In genomic region chr9:87613265-87614111, GRCh38 we compare ENCODE assay signal across 1 cellular context.
A peak's percentile ranks its signal among the peaks of the same experiment; 100 is the strongest.
TF ChIP-seq lines count a peak whose summit lies in the region.

No MANE protein-coding gene starts in this region.

TF ChIP-seq in HepG2, 621 proteins besides CTCF, POLR2A, EP300 and RAD21 (continued from another document and continues in another):
- no peak for TF ChIP-seq ZFP91 (CRISPR knock-in tag; IDR thresholded peaks at IDR 0.05; ENCODE audit: borderline replicate concordance)
- no peak for TF ChIP-seq ZNF343 (CRISPR knock-in tag; IDR thresholded peaks at IDR 0.05)
- TF ChIP-seq TFE3 (CRISPR knock-in tag; IDR thresholded peaks at IDR 0.05), result no peak
- TF ChIP-seq ZNF775 (CRISPR knock-in tag; IDR thresholded peaks at IDR 0.05; ENCODE audit: borderline replicate concordance), result no peak
- no peak for TF ChIP-seq TERF1 (CRISPR knock-in tag; IDR thresholded peaks at IDR 0.05)
- TF ChIP-seq FOXO4 (CRISPR knock-in tag; conservative IDR thresholded peaks at IDR 0.05), result no peak
- no peak for TF ChIP-seq HBP1 (CRISPR knock-in tag; IDR thresholded peaks at IDR 0.05; ENCODE audit: low read depth)
- no peak for TF ChIP-seq THAP9 (CRISPR knock-in tag; IDR thresholded peaks at IDR 0.05; ENCODE audit: borderline replicate concordance)
- no peak for TF ChIP-seq ZFP37 (CRISPR knock-in tag; IDR thresholded peaks at IDR 0.05; ENCODE audit: borderline replicate concordance)
- 0 out of 2 replicates have a peak, but pooled peaks have one; percentile 26 for TF ChIP-seq ZSCAN9 (CRISPR knock-in tag; IDR thresholded peaks at IDR 0.05; ENCODE audit: borderline replicate concordance)
- TF ChIP-seq HMGA1 (CRISPR knock-in tag; conservative IDR thresholded peaks at IDR 0.05), result no peak
- TF ChIP-seq KAT8 (CRISPR knock-in tag; IDR thresholded peaks at IDR 0.05), result peak; percentile 21; the same call in 1 of the 2 replicates
- no peak for TF ChIP-seq KLF13 (CRISPR knock-in tag; IDR thresholded peaks at IDR 0.05)
- TF ChIP-seq ZNF761 (CRISPR knock-in tag; conservative IDR thresholded peaks at IDR 0.05), result no peak
- no peak for TF ChIP-seq ZNF225 (CRISPR knock-in tag; IDR thresholded peaks at IDR 0.05)
- TF ChIP-seq PBX3 (CRISPR knock-in tag; IDR thresholded peaks at IDR 0.05; ENCODE audit: borderline replicate concordance), result no peak
- peak; percentile 22; the same call in 1 of the 2 replicates for TF ChIP-seq NR2C2 (CRISPR knock-in tag; IDR thresholded peaks at IDR 0.05; ENCODE audit: borderline replicate concordance)
- TF ChIP-seq ZNF737 (CRISPR knock-in tag; IDR thresholded peaks at IDR 0.05; ENCODE audit: borderline replicate concordance), result no peak
- TF ChIP-seq ZNF788 (CRISPR knock-in tag; IDR thresholded peaks at IDR 0.05; ENCODE audit: borderline replicate concordance), result no peak
- no peak for TF ChIP-seq HMGXB3 (CRISPR knock-in tag; IDR thresholded peaks at IDR 0.05; ENCODE audit: borderline replicate concordance)
- TF ChIP-seq BRCA1 (CRISPR knock-in tag; IDR thresholded peaks at IDR 0.05), result no peak
- no peak for TF ChIP-seq SYNCRIP (IDR thresholded peaks at IDR 0.05; ENCODE audit: insufficient read depth, low read depth, low read length)
- TF ChIP-seq TAF15 (IDR thresholded peaks at IDR 0.05; ENCODE audit: low read depth, low read length, poor library complexity, severe bottlenecking), result no peak
- no peak for TF ChIP-seq ZNF674 (CRISPR knock-in tag; IDR thresholded peaks at IDR 0.05; ENCODE audit: low read depth)
- TF ChIP-seq MLLT10 (CRISPR knock-in tag; IDR thresholded peaks at IDR 0.05), result no peak
- TF ChIP-seq KAT2B (IDR thresholded peaks at IDR 0.05; ENCODE audit: borderline replicate concordance, low read depth, low read length), result no peak
- TF ChIP-seq DR1 (CRISPR knock-in tag; IDR thresholded peaks at IDR 0.05), result no peak
- TF ChIP-seq SMYD3 (CRISPR knock-in tag; IDR thresholded peaks at IDR 0.05), result no peak; the same call in 1 of the 2 replicates
- TF ChIP-seq PITX1 (CRISPR knock-in tag; IDR thresholded peaks at IDR 0.05), result peak; percentile 87
- TF ChIP-seq SIX4 (CRISPR knock-in tag; IDR thresholded peaks at IDR 0.05), result no peak
- peak; percentile 67; the same call in 1 of the 2 replicates for TF ChIP-seq RCOR2 (CRISPR knock-in tag; IDR thresholded peaks at IDR 0.05)
- peak; percentile 29; the same call in 1 of the 2 replicates for TF ChIP-seq HNF4G (IDR thresholded peaks at IDR 0.05; ENCODE audit: borderline replicate concordance, low read depth, low read length)
- no peak for TF ChIP-seq HNF4G (CRISPR knock-in tag; IDR thresholded peaks at IDR 0.05; ENCODE audit: borderline replicate concordance, low read depth)
- TF ChIP-seq STAT5B (CRISPR knock-in tag; IDR thresholded peaks at IDR 0.05), result no peak
- TF ChIP-seq CREB3 (CRISPR knock-in tag; IDR thresholded peaks at IDR 0.05), result no peak
- TF ChIP-seq SOX6 (IDR thresholded peaks at IDR 0.05), result no peak
- TF ChIP-seq SOX6 (CRISPR knock-in tag; IDR thresholded peaks at IDR 0.05), result peak; percentile 85
- no peak for TF ChIP-seq SIX1 (CRISPR knock-in tag; IDR thresholded peaks at IDR 0.05; ENCODE audit: borderline replicate concordance)
- TF ChIP-seq HOXA5 (CRISPR knock-in tag; IDR thresholded peaks at IDR 0.05), result no peak
- TF ChIP-seq RAD51 (IDR thresholded peaks at IDR 0.05; ENCODE audit: borderline replicate concordance), result no peak
- no peak for TF ChIP-seq CAMTA2 (CRISPR knock-in tag; IDR thresholded peaks at IDR 0.05; ENCODE audit: borderline replicate concordance)
- TF ChIP-seq MAF1 (CRISPR knock-in tag; IDR thresholded peaks at IDR 0.05; ENCODE audit: borderline replicate concordance), result no peak
- TF ChIP-seq ZNF44 (CRISPR knock-in tag; IDR thresholded peaks at IDR 0.05), result no peak
- TF ChIP-seq NPAS2 (CRISPR knock-in tag; IDR thresholded peaks at IDR 0.05; ENCODE audit: borderline replicate concordance), result no peak
- TF ChIP-seq PHF20 (CRISPR knock-in tag; IDR thresholded peaks at IDR 0.05), result no peak
- TF ChIP-seq ARID3A (IDR thresholded peaks at IDR 0.05; ENCODE audit: low read depth, low read length), result peak; percentile 95
